Comparison of ENCODE assay signal across 8 cellular contexts in the genomic region with DNA sequence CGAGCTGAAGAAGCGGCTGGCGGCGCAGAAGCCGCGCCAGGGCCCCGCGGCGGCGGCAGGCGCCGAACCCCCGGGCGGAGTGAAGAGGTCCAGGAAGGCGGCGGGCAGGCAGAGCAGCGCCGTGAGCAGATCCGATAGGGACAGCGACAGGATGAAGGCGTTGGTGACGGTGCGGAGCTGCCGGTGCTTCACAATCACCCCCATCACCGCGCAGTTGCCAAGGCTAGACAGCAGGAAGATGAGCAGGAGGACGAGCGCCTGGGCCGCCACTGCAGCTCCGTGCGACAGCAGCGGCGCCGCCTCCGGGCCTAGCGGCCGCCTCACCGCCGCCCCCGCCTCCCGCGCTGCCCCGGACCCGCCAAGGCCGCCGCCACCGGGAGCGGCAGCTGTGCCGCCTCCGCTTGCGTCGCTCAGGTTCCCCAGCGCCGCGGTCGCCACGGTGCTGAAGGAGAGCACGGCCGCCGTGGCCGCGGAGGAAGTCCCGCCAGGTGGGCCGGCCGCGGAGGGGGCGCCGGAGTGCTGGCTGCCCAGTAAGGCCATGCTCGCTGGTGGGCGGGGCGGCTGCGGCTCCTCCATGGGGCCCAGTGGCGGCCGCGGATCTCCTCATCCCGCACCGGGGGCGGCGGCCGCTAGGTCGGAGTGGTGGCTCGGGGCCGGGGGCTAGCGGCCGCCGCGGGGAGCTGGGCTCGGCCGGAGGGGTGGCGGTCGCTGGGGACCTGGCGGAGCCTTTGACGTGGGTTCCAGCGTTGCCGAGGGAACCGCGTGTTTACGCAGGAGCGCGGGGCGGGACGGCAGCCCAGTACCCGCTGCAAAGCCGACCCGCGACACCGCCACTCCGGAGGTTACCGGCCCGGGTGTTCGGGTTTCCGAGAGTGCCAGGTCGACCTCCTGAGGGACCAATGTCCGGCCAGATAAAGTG. TPM values are rescaled to one million over a fixed set of nuclear protein-coding genes. Genes with fewer than 3 reads are reported as not detected.
DNase-seq lines count a peak whose midpoint lies in the region; ATAC-seq and TF ChIP-seq lines count a peak whose summit lies in the region.

A gene with protein sequence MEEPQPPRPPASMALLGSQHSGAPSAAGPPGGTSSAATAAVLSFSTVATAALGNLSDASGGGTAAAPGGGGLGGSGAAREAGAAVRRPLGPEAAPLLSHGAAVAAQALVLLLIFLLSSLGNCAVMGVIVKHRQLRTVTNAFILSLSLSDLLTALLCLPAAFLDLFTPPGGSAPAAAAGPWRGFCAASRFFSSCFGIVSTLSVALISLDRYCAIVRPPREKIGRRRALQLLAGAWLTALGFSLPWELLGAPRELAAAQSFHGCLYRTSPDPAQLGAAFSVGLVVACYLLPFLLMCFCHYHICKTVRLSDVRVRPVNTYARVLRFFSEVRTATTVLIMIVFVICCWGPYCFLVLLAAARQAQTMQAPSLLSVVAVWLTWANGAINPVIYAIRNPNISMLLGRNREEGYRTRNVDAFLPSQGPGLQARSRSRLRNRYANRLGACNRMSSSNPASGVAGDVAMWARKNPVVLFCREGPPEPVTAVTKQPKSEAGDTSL (minus strand): TSS at position 730 of the 919 bp plus-strand sequence. CDS start 154 bp downstream, at position 576.

- ATAC-seq in GM18873 (IDR thresholded peaks at IDR 0.05; ENCODE audit: low FRiP score, unreplicated experiment) (peak; percentile 60), HG03139 (IDR thresholded peaks at IDR 0.05; ENCODE audit: unreplicated experiment) (peak; percentile 49), left cardiac atrium (peak; percentile 89 to 92)

- H3K4me1 ChIP-seq in trophoblast cell (ENCODE audit: control insufficient read depth in 1 of 2, insufficient read depth in 2 of 2, low read length in 2 of 2): peaks cover 7% of the 10 kb centered on the region in 2 experiments
- H3K4me1 ChIP-seq in uterus: peaks cover 0 to 3% of the 10 kb centered on the region in 2 donors

- H2BK5ac ChIP-seq in trophoblast cell (ENCODE audit: low read depth, low read length, poor library complexity): no peak within 1 kb of the TSS

- H3K9me3 ChIP-seq in trophoblast cell (ENCODE audit: insufficient read depth, low read depth, low read length) (no peaks in the 10 kb centered on the region), uterus (no peaks in the 10 kb centered on the region)

- no peaks in the 10 kb centered on the region for H3K79me1 ChIP-seq in trophoblast cell (ENCODE audit: low read length)

- POLR2A ChIA-PET in RWPE1 (lab: Yijun Ruan, JAX; ENCODE audit: low non-redundant PET): no interaction called here

- no peak within 1 kb of the TSS for H3K18ac ChIP-seq in trophoblast cell (ENCODE audit: low read length)

- H2BK12ac ChIP-seq in trophoblast cell (ENCODE audit: low read length): no peak within 1 kb of the TSS

- CTCF ChIA-PET in RWPE1 (lab: Yijun Ruan, JAX): no interaction called here

- TF ChIP-seq POLR2A in uterus (IDR thresholded peaks at IDR 0.05): peak in 1 of 2 donors; percentile 27

- TF ChIP-seq CTCF in RWPE1 (conservative IDR thresholded peaks at IDR 0.05; ENCODE audit: low read depth) (no peak), uterus (IDR thresholded peaks at IDR 0.05) (peak in 1 of 4 experiments; percentile 11)

- H4K12ac ChIP-seq in trophoblast cell (ENCODE audit: low read depth, low read length): no peak within 1 kb of the TSS

- H3K4ac ChIP-seq in trophoblast cell (ENCODE audit: low read depth, low read length): no peak within 1 kb of the TSS

- in situ Hi-C loops in ACHN (cut with HindIII; ENCODE audit: low pct_ligation_motif_present, low pct_unique_long_range_greater_than_20kb, low sequenced_read_pairs): no loop called here

- intact Hi-C loops in left cardiac atrium (cut with DNase I) (no loop called here), uterus (cut with DNase I; ENCODE audit: low total_unique reads) (no loop called here)

- no peak within 1 kb of the TSS for H3K14ac ChIP-seq in trophoblast cell (ENCODE audit: low read length)

- peak within 1 kb of the TSS; percentile 14 for H2AFZ ChIP-seq in trophoblast cell (ENCODE audit: insufficient read depth, low read length, poor library complexity)

- no peak within 1 kb of the TSS for H4K91ac ChIP-seq in trophoblast cell (ENCODE audit: low read depth, low read length)

- H3K27me3 ChIP-seq in trophoblast cell (ENCODE audit: insufficient read depth, low read length) (peaks cover 14% of the 10 kb centered on the region), uterus (no peaks in the 10 kb centered on the region)

- H3K36me3 ChIP-seq in trophoblast cell (ENCODE audit: control insufficient read depth in 1 of 2, insufficient read depth in 2 of 2, low read length in 2 of 2): no peaks in the 10 kb centered on the region
- H3K36me3 ChIP-seq in uterus: no peaks in the 10 kb centered on the region

- H3K23ac ChIP-seq in trophoblast cell (ENCODE audit: low read length): no peak within 1 kb of the TSS

- no CpG with 5 or more reads among the region's 114 CpGs for WGBS in trophoblast cell (ENCODE audit: extremely low coverage, insufficient coverage, insufficient read length)

- peak within 1 kb of the TSS; percentile 46 for H3K27ac ChIP-seq in RWPE1
- H3K27ac ChIP-seq in trophoblast cell (ENCODE audit: low read depth, low read length): no peak within 1 kb of the TSS
- peak within 1 kb of the TSS; percentile 71 to 89 for H3K27ac ChIP-seq in uterus

- no peaks in the 10 kb centered on the region for H3K79me2 ChIP-seq in trophoblast cell (ENCODE audit: control insufficient read depth, insufficient read depth, low read length, poor library complexity)

- H3K4me2 ChIP-seq in trophoblast cell (ENCODE audit: low read length): peak within 1 kb of the TSS; percentile 89

- H4K8ac ChIP-seq in trophoblast cell (ENCODE audit: low read depth, low read length): no peak within 1 kb of the TSS

- no peak within 1 kb of the TSS for H2BK120ac ChIP-seq in trophoblast cell (ENCODE audit: insufficient read depth, low read length, poor library complexity)

- H3K4me3 ChIP-seq in trophoblast cell (ENCODE audit: low read depth, low read length) (peak within 1 kb of the TSS; percentile 72), uterus (peak within 1 kb of the TSS; percentile 37 to 65)

- H3K9ac ChIP-seq in trophoblast cell (ENCODE audit: low read length): no peak within 1 kb of the TSS

- peak; percentile 48 for DNase-seq in ACHN
- peak; percentile 14 for DNase-seq in RWPE1 (ENCODE audit: low spot score)
- DNase-seq in activated naive CD8-positive, alpha-beta T cell treated with anti-CD3 and anti-CD28 coated beads, Interleukin-2, amount 50 U/mL, for 16 hours (ENCODE audit: low read depth, low spot score): peak; percentile 14
- DNase-seq in left cardiac atrium: peak; percentile 79
- peak; percentile 61 to 73 for DNase-seq in trophoblast cell
- peak; percentile 67 to 76 for DNase-seq in uterus

- H2AK5ac ChIP-seq in trophoblast cell (ENCODE audit: low read length): no peak within 1 kb of the TSS

RNA-seq across cellular contexts. Expression of the gene that starts here (rescaled TPM):
- 1 to 10 TPM; 2.7 to 2.8 TPM for total RNA-seq in left cardiac atrium
- 0.23 and 0.25 TPM in 2 replicates for polyA plus RNA-seq in trophoblast cell (2013)
- total RNA-seq in uterus: 10 to 100 TPM in 1 of 4 donors, 1 to 10 TPM in 3; 2.9 to 10.2 (median 4.5) TPM

Comparison
In these comparisons a context has a peak if more than half of its experiments do, and no peak if none do; other contexts are left out.
1. DNase-seq: peak in every context shown above with its lines; median percentile 79 in left cardiac atrium; 72 in uterus; 67 in trophoblast cell; 48 in ACHN; 14 in RWPE1; 14 in activated naive CD8-positive, alpha-beta T cell treated with anti-CD3 and anti-CD28 coated beads, Interleukin-2, amount 50 U/mL, for 16 hours.